Comparison of ENCODE assay signal across 22 cellular contexts in the genomic region with DNA sequence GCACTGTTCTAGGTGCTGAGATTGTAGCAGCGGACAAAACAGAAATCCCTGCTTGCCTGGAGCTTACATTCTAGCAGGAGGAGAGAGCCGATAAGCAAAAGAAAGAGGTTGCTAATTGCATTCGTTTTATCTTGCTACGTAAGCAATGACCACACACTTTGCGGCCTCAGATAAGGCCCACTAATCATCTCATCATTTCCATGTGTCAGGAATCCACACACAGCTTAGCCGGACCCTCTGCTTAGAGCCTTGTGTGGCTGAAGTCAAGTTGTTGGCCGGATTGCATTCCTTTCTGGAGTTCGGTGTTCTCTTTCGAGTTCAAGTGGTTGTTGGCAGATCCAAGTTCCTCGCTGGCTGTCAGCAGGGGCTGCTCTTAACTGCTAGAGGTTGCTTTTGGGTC.
DNase-seq lines count a peak whose midpoint lies in the region; ATAC-seq, FAIRE-seq and TF ChIP-seq lines count a peak whose summit lies in the region.
"Had no signal": no experiment of that assay in that cellular context is flagged by ENCODE, and none has a peak within 500 bp of the region (broad histone marks: within the 10 kb centered on the region; RNA-seq: fewer than 3 reads in every experiment).

No MANE protein-coding gene starts in this region.

- no peak overlapping the region for H3K9ac ChIP-seq in K562 (ENCODE audit: insufficient read depth in 1 of 2, low read depth in 2 of 2, low read length in 2 of 2)

- intact Hi-C loops in K562 (cut with micrococcal nuclease) (no loop called here), testis (cut with DNase I; ENCODE audit: low total_unique reads) (no loop called here)

- peaks cover 0 to 3% of the 10 kb centered on the region in 2 experiments; a peak in 1 of 5 replicates for H3K4me1 ChIP-seq in K562 (replicated peaks in 1 of 2; ENCODE audit: control insufficient read depth in 2 of 2, insufficient read depth in 2 of 2, low read length in 2 of 2)
- peaks cover 13% of the 10 kb centered on the region for H3K4me1 ChIP-seq in testis
- H3K4me1 ChIP-seq: SJCRH30 had no signal

- FAIRE-seq in K562 (lab: Jason Lieb, UNC), result no peak
- FAIRE-seq: D721Med, G401.6, GM19239, HepG2 had no signal

- CTCF ChIA-PET in K562 (lab: Yijun Ruan, JAX; ENCODE audit: low intra/inter-chr PET ratio), result no interaction called here

- TF ChIP-seq CTCF in K562 (IDR thresholded peaks at IDR 0.05 in 2 of 3, conservative IDR thresholded peaks at IDR 0.05 in 1 of 3; ENCODE audit: insufficient read depth in 2 of 3, low read depth in 1 of 3, low read length in 3 of 3), result no peak
- no peak for TF ChIP-seq CTCF in testis (IDR thresholded peaks at IDR 0.05)

- WGBS in K562 (ENCODE audit: insufficient coverage, low coverage, missing lambda C conversion rate), result 1% methylated on average over 10 of the region's 10 CpGs
- WGBS in testis, 2 donors, result 53 to 57% methylated on average over 10 of the region's 10 CpGs

- in situ Hi-C loops in K562 (cut with MboI), result no loop called here

- BruUV-seq in K562 (replicated peaks; lab: Mats Ljungman, UMichigan), result no TSS peak

- no peaks in the 10 kb centered on the region for H3K9me1 ChIP-seq in K562 (ENCODE audit: control insufficient read depth, insufficient read depth, low read length)

- TF ChIP-seq EP300 in K562 (IDR thresholded peaks at IDR 0.05; ENCODE audit: low read length), result peak; percentile 8; the same call in 1 of the 2 replicates

- H4K20me1 ChIP-seq in K562 (replicated peaks; ENCODE audit: control insufficient read depth, insufficient read depth, low read length), result peaks cover 8% of the 10 kb centered on the region; the same call in 1 of the 2 replicates

- no peak overlapping the region for H3K4me2 ChIP-seq in K562 (ENCODE audit: insufficient read depth, low read length)

- ATAC-seq in K562 (peak; percentile 28; the same call in 1 of the 3 replicates), HG03571 (IDR thresholded peaks at IDR 0.05; ENCODE audit: unreplicated experiment) (no peak), GM21515 (IDR thresholded peaks at IDR 0.05; ENCODE audit: unreplicated experiment) (no peak)
- ATAC-seq: HepG2 had no signal

- H3K36me3 ChIP-seq in K562 (ENCODE audit: control insufficient read depth, insufficient read depth, low read length) (no peaks in the 10 kb centered on the region), testis (ENCODE audit: low read depth, missing control alignments) (no peaks in the 10 kb centered on the region)
- H3K36me3 ChIP-seq: SJCRH30 had no signal

- H2AFZ ChIP-seq in K562 (ENCODE audit: low read depth, low read length), result no peak overlapping the region

- DNase-seq in OCI-M1 (lab: John Stamatoyannopoulos, UW), result peak; percentile 61
- peak in 2 of 4 experiments; percentile 16 to 17 for DNase-seq in K562 (ENCODE audit: extremely low read depth in 1 of 4, low spot score in 3 of 4)
- DNase-seq in iPS-NIHi7 (ENCODE audit: extremely low spot score), result peak; percentile 34
- peak; percentile 47 for DNase-seq in testis
- no peak for DNase-seq in RPMI8226
- DNase-seq: ACHN; C1 segment of cervical spinal cord; CD8-positive, alpha-beta memory T cell; DMS79; GOT3; KG1; NCI-H187; NCI-H2107; NCI-H510A; NCI-H748 treated with DMSO at 0.1 percent for 48 hours; SJCRH30 had no signal

- no peaks in the 10 kb centered on the region for H3K9me3 ChIP-seq in K562 (replicated peaks; ENCODE audit: control insufficient read depth, insufficient read depth, low read depth, low read length)
- no peaks in the 10 kb centered on the region for H3K9me3 ChIP-seq in testis
- H3K9me3 ChIP-seq: SJCRH30 had no signal

- H3K4me3 ChIP-seq in K562 (no peak overlapping the region), testis (no peak overlapping the region)
- H3K4me3 ChIP-seq: SJCRH30 had no signal

- TF ChIP-seq POLR2A in K562 (conservative IDR thresholded peaks at IDR 0.05) (no peak), testis (IDR thresholded peaks at IDR 0.05) (no peak)

- no peak for TF ChIP-seq RAD21 in K562 (CRISPR knock-in tag; conservative IDR thresholded peaks at IDR 0.05 in 1 of 2, IDR thresholded peaks at IDR 0.05 in 1 of 2)

- H3K27me3 ChIP-seq in K562 (ENCODE audit: control insufficient read depth in 2 of 2, insufficient read depth in 2 of 2, low read length in 2 of 2) (peaks cover 0 to 16% of the 10 kb centered on the region in 2 experiments; a peak in 2 of 5 replicates), testis (no peaks in the 10 kb centered on the region)

- POLR2A ChIA-PET in K562 (lab: Yijun Ruan, JAX), result interaction anchor here (0.6 kb wide), 1 partner anchor 53 kb away, joined by 3 read pairs; no protein-coding TSS in a partner anchor

- no peak overlapping the region for H3K27ac ChIP-seq in K562 (ENCODE audit: extremely low read depth, low read depth, low read length)
- H3K27ac ChIP-seq in testis, result no peak overlapping the region
- H3K27ac ChIP-seq: SJCRH30 had no signal

- H3K79me2 ChIP-seq in K562 (ENCODE audit: control insufficient read depth, insufficient read depth, low read length), result no peaks in the 10 kb centered on the region

TF ChIP-seq in K562, 482 proteins besides CTCF, POLR2A, EP300 and RAD21 (continues in another document):
- TF ChIP-seq TCF3 (CRISPR knock-in tag; IDR thresholded peaks at IDR 0.05), result peak; percentile 72
- peak; percentile 51; the same call in 1 of the 2 replicates for TF ChIP-seq NFE2 (IDR thresholded peaks at IDR 0.05; ENCODE audit: low read depth)
- TF ChIP-seq, protein P1, sequence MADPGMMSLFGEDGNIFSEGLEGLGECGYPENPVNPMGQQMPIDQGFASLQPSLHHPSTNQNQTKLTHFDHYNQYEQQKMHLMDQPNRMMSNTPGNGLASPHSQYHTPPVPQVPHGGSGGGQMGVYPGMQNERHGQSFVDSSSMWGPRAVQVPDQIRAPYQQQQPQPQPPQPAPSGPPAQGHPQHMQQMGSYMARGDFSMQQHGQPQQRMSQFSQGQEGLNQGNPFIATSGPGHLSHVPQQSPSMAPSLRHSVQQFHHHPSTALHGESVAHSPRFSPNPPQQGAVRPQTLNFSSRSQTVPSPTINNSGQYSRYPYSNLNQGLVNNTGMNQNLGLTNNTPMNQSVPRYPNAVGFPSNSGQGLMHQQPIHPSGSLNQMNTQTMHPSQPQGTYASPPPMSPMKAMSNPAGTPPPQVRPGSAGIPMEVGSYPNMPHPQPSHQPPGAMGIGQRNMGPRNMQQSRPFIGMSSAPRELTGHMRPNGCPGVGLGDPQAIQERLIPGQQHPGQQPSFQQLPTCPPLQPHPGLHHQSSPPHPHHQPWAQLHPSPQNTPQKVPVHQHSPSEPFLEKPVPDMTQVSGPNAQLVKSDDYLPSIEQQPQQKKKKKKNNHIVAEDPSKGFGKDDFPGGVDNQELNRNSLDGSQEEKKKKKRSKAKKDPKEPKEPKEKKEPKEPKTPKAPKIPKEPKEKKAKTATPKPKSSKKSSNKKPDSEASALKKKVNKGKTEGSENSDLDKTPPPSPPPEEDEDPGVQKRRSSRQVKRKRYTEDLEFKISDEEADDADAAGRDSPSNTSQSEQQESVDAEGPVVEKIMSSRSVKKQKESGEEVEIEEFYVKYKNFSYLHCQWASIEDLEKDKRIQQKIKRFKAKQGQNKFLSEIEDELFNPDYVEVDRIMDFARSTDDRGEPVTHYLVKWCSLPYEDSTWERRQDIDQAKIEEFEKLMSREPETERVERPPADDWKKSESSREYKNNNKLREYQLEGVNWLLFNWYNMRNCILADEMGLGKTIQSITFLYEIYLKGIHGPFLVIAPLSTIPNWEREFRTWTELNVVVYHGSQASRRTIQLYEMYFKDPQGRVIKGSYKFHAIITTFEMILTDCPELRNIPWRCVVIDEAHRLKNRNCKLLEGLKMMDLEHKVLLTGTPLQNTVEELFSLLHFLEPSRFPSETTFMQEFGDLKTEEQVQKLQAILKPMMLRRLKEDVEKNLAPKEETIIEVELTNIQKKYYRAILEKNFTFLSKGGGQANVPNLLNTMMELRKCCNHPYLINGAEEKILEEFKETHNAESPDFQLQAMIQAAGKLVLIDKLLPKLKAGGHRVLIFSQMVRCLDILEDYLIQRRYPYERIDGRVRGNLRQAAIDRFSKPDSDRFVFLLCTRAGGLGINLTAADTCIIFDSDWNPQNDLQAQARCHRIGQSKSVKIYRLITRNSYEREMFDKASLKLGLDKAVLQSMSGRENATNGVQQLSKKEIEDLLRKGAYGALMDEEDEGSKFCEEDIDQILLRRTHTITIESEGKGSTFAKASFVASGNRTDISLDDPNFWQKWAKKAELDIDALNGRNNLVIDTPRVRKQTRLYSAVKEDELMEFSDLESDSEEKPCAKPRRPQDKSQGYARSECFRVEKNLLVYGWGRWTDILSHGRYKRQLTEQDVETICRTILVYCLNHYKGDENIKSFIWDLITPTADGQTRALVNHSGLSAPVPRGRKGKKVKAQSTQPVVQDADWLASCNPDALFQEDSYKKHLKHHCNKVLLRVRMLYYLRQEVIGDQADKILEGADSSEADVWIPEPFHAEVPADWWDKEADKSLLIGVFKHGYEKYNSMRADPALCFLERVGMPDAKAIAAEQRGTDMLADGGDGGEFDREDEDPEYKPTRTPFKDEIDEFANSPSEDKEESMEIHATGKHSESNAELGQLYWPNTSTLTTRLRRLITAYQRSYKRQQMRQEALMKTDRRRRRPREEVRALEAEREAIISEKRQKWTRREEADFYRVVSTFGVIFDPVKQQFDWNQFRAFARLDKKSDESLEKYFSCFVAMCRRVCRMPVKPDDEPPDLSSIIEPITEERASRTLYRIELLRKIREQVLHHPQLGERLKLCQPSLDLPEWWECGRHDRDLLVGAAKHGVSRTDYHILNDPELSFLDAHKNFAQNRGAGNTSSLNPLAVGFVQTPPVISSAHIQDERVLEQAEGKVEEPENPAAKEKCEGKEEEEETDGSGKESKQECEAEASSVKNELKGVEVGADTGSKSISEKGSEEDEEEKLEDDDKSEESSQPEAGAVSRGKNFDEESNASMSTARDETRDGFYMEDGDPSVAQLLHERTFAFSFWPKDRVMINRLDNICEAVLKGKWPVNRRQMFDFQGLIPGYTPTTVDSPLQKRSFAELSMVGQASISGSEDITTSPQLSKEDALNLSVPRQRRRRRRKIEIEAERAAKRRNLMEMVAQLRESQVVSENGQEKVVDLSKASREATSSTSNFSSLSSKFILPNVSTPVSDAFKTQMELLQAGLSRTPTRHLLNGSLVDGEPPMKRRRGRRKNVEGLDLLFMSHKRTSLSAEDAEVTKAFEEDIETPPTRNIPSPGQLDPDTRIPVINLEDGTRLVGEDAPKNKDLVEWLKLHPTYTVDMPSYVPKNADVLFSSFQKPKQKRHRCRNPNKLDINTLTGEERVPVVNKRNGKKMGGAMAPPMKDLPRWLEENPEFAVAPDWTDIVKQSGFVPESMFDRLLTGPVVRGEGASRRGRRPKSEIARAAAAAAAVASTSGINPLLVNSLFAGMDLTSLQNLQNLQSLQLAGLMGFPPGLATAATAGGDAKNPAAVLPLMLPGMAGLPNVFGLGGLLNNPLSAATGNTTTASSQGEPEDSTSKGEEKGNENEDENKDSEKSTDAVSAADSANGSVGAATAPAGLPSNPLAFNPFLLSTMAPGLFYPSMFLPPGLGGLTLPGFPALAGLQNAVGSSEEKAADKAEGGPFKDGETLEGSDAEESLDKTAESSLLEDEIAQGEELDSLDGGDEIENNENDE (IDR thresholded peaks at IDR 0.05; ENCODE audit: low read depth, low read length), result no peak
- TF ChIP-seq ZEB2 (IDR thresholded peaks at IDR 0.05), result no peak
- TF ChIP-seq FOXM1 (IDR thresholded peaks at IDR 0.05; ENCODE audit: low read depth), result peak; percentile 43; the same call in 1 of the 2 replicates
- no peak for TF ChIP-seq FOXM1 (CRISPR knock-in tag; IDR thresholded peaks at IDR 0.05; ENCODE audit: low read depth)
